Comparison of ENCODE assay signal across 8 cellular contexts in the genomic region with DNA sequence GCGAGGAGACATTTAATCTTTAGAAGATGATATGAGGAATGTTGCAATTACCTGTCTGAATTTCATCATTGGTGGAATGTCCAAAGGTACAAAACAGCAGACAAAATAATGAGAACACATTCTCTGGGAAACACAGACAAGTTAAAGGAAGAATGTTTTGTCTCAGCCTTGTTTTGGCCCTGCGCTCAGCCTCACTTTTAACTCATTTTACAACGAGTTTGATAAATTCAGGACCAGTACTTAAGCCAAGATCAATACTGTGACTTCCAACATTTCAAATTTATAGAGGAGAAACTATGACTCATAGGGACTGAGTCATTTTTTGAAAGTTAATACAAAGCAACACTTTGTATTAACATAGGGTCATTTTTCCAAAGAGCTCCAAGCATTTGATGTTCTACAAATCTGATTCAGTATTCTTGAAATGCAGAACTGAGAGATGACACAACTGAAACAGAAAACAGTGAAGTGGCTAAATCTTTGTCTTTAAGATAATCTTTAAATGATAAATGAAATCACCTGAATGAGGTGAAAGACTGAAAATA.
A peak's percentile ranks its signal among the peaks of the same experiment; 100 is the strongest.
DNase-seq lines count a peak whose midpoint lies in the region; ATAC-seq, FAIRE-seq and TF ChIP-seq lines count a peak whose summit lies in the region.

No MANE protein-coding gene starts in this region.

- CTCF ChIA-PET in OCI-LY7 (lab: Charles Lee; ENCODE audit: unreplicated experiment), result no interaction called here

- H3K27ac ChIP-seq in right lobe of liver (peak overlapping the region; percentile 39 to 77 (median 55)), OCI-LY7 (ENCODE audit: low read depth, low read length, poor library complexity, severe bottlenecking) (no peak overlapping the region)

- TF ChIP-seq CTCF in right lobe of liver (IDR thresholded peaks at IDR 0.05) (no peak), OCI-LY7 (conservative IDR thresholded peaks at IDR 0.05; ENCODE audit: low read length) (no peak)

- ATAC-seq in GM18858 (IDR thresholded peaks at IDR 0.05; ENCODE audit: unreplicated experiment), result peak; percentile 78
- ATAC-seq in HG02870 (IDR thresholded peaks at IDR 0.05; ENCODE audit: unreplicated experiment), result peak; percentile 60
- ATAC-seq in right lobe of liver, result peak; percentile 74 to 90 (median 84)

- H3K79me2 ChIP-seq in OCI-LY7 (ENCODE audit: insufficient read depth, low read depth, low read length), result no peaks in the 10 kb centered on the region

- no TSS peak for BruUV-seq in OCI-LY7 (replicated peaks; lab: Mats Ljungman, UMichigan)

- 24% methylated on average over 3 of the region's 3 CpGs for whole genome bisulfite sequencing in right lobe of liver (ENCODE audit: insufficient coverage, low coverage, low lambda C conversion rate, missing lambda C conversion rate)

- H3K4me1 ChIP-seq in right lobe of liver (peaks cover 0 to 8% (median 0%) of the 10 kb centered on the region in 4 donors), OCI-LY7 (ENCODE audit: insufficient read depth, low read length, poor library complexity, severe bottlenecking) (no peaks in the 10 kb centered on the region)

- POLR2A ChIA-PET in OCI-LY7 (lab: Charles Lee), result interaction anchor here (1.1 kb wide), 1 partner anchor 11 kb away, joined by 6 read pairs; no protein-coding TSS in a partner anchor

- H3K4me3 ChIP-seq in right lobe of liver (no peak overlapping the region), OCI-LY7 (ENCODE audit: low read depth, low read length, poor library complexity, severe bottlenecking) (no peak overlapping the region)

- no peaks in the 10 kb centered on the region for H3K27me3 ChIP-seq in right lobe of liver

- peak; percentile 52 for FAIRE-seq in RCC 7860 (lab: Jason Lieb, UNC)

- intact Hi-C loops in right lobe of liver (cut with DNase I) (no loop called here), OCI-LY7 (cut with micrococcal nuclease; ENCODE audit: unreplicated experiment) (no loop called here)

- H3K9me2 ChIP-seq in OCI-LY7 (ENCODE audit: insufficient read depth, low read length), result no peaks in the 10 kb centered on the region

- H3K36me3 ChIP-seq in right lobe of liver (no peaks in the 10 kb centered on the region), OCI-LY7 (ENCODE audit: insufficient read depth, low read length) (no peaks in the 10 kb centered on the region)

- no peak for TF ChIP-seq POLR2A in right lobe of liver (IDR thresholded peaks at IDR 0.05)

- no peak for DNase-seq in RCC 7860 (ENCODE audit: low spot score)
- DNase-seq in right lobe of liver, result peak in 1 of 3 donors; percentile 16
- no peak for DNase-seq in KG1 (lab: John Stamatoyannopoulos, UW)
- DNase-seq in ureter (ENCODE audit: low spot score), result no peak
- no peak for DNase-seq in OCI-LY7 (ENCODE audit: low spot score)
- DNase-seq in NCI-H524 treated with DMSO at 0.1 percent for 48 hours (lab: John Stamatoyannopoulos, UW), result no peak

- H3K9me3 ChIP-seq in right lobe of liver (no peaks in the 10 kb centered on the region), OCI-LY7 (ENCODE audit: low read length) (no peaks in the 10 kb centered on the region)

- no peak overlapping the region for H2AFZ ChIP-seq in OCI-LY7 (ENCODE audit: low read length)

- no peak overlapping the region for H3K4me2 ChIP-seq in OCI-LY7 (ENCODE audit: low read length)

- H4K20me1 ChIP-seq in OCI-LY7 (ENCODE audit: insufficient read depth, low read length), result no peaks in the 10 kb centered on the region
